8 cellular contexts compared by ENCODE assay signal in the genomic region with DNA sequence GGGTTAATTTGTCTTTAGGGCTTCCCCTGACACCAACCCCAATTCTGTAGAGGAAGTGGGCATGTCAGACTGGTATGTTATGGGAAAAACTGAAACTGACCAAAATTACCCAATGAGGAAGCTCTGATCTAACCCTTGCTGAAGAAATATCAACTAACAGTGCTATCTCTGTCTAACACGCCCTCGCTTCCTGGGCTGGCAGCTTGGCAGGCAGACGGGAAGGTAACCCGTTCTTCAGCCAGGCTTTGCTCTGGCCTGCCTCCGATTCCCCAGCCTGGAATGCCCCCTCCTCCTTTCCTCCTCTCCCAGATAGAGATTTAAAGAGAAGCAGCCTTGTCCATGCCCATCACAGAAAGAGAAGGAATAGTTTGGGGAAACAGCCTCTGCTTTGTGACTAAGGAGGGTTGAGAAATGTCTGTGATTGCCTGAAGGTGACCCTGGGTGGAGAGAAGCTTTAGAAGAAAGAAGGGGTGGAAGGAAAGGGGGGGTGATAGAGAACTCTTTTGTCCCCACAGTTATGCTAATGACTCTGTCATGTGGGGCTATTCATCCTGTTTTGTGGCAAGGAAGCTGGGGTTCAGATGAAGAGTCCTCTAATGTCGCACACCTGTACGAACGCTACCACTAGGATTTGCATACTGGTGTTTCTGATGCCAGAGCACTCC. TPM values are rescaled to one million over a fixed set of nuclear protein-coding genes. Genes with fewer than 3 reads are reported as not detected.
DNase-seq lines count a peak whose midpoint lies in the region; ATAC-seq and TF ChIP-seq lines count a peak whose summit lies in the region.

No MANE protein-coding gene starts in this region.

- peaks cover 25 to 89% (median 74%) of the 10 kb centered on the region in 6 donors for H3K4me1 ChIP-seq in spleen
- H3K4me1 ChIP-seq in sigmoid colon: peaks cover 0 to 16% (median 12%) of the 10 kb centered on the region in 4 donors

- intact Hi-C loops in cardiac septum (cut with DNase I) (no loop called here), spleen (cut with DNase I; ENCODE audit: low total_unique reads) (no loop called here), sigmoid colon (cut with DNase I) (no loop called here)

- ATAC-seq in GM21423 (IDR thresholded peaks at IDR 0.05; ENCODE audit: unreplicated experiment): peak; percentile 82

- TF ChIP-seq POLR2A in spleen (IDR thresholded peaks at IDR 0.05) (peak in 1 of 3 donors; percentile 14), sigmoid colon (IDR thresholded peaks at IDR 0.05) (no peak)

- H3K27me3 ChIP-seq in spleen (replicated peaks in 1 of 7) (no peaks in the 10 kb centered on the region), sigmoid colon (no peaks in the 10 kb centered on the region)

- H3K4me3 ChIP-seq in spleen: peak overlapping the region in 2 of 8 donors; percentile 6 to 54
- no peak overlapping the region for H3K4me3 ChIP-seq in sigmoid colon

- WGBS in spleen, 5 donors: 7 to 15% (median 12%) methylated on average over 8 of the region's 8 CpGs
- 30 to 34% methylated on average over 8 of the region's 8 CpGs for WGBS in sigmoid colon, 2 donors

- H3K9me3 ChIP-seq in spleen (no peaks in the 10 kb centered on the region), sigmoid colon (no peaks in the 10 kb centered on the region)

- H3K36me3 ChIP-seq in spleen: peaks cover 0 to 3% (median under 1%) of the 10 kb centered on the region in 6 donors
- no peaks in the 10 kb centered on the region for H3K36me3 ChIP-seq in sigmoid colon

- TF ChIP-seq EP300 in sigmoid colon (IDR thresholded peaks at IDR 0.05): no peak

- TF ChIP-seq CTCF in spleen (IDR thresholded peaks at IDR 0.05 in 8 of 11, conservative IDR thresholded peaks at IDR 0.05 in 3 of 11) (no peak), sigmoid colon (IDR thresholded peaks at IDR 0.05) (no peak)

- DNase-seq in EH (ENCODE audit: low read depth) (peak; percentile 36), HT1080 (ENCODE audit: low read depth) (peak; percentile 40), cardiac septum (ENCODE audit: low spot score) (peak; percentile 82), spleen (peak; percentile 91), sigmoid colon (no peak), kidney glomerular epithelial cell (lab: John Stamatoyannopoulos, UW) (no peak)
- DNase-seq in activated CD4-positive, alpha-beta T cell treated with anti-CD3 and anti-CD28 coated beads for 48 hours: peak; percentile 41

- H3K27ac ChIP-seq in spleen: peak overlapping the region; percentile 53 to 95 (median 90)
- H3K27ac ChIP-seq in sigmoid colon: peak overlapping the region in 2 of 4 donors; percentile 8 to 18

RNA-seq across cellular contexts. Expression of a gene that starts 15.4 kb away (rescaled TPM):
- 13.3 and 18.2 TPM in 2 replicates for total RNA-seq in HT1080 (2014; rRNA removed; shearing (Covaris generic))
- 40.3 and 50.9 TPM in 2 replicates for polyA plus RNA-seq in HT1080 (2015; cell fraction: cytosol; rRNA removed)
- polyA plus RNA-seq in HT1080 (2015; cell fraction: nucleus; rRNA removed): 132 and 148 TPM in 2 replicates
- 15.5 TPM for total RNA-seq in cardiac septum
- 10 to 100 TPM; 15.3 to 67.8 (median 17.3) TPM for total RNA-seq in spleen
- 1 to 10 TPM; 4.8 to 8.1 (median 4.9) TPM for polyA plus RNA-seq in spleen
- total RNA-seq in sigmoid colon: 1 to 10 TPM; 1.3 to 1.9 (median 1.6) TPM
- 100 to 1,000 TPM in 1 of 3 donors, 10 to 100 TPM in 2; 39.6 to 118 (median 57.3) TPM for polyA plus RNA-seq in sigmoid colon

Comparison
In these comparisons a context has a peak if more than half of its experiments do, and no peak if none do; other contexts are left out.
1. DNase-seq: peak in EH (single experiment), HT1080 (single experiment), activated CD4-positive, alpha-beta T cell treated with anti-CD3 and anti-CD28 coated beads for 48 hours (single experiment), cardiac septum (single experiment) and spleen (single experiment); none in sigmoid colon (single experiment) and kidney glomerular epithelial cell (single experiment).